ENCODE assay signal across 1 cellular context in genomic region chr18:74288730-74289129, GRCh38.
TF ChIP-seq lines count a peak whose summit lies in the region.

No MANE protein-coding gene starts in this region.

TF ChIP-seq in H1, 55 proteins besides CTCF, POLR2A, EP300 and RAD21:
- TF ChIP-seq CBX5 (IDR thresholded peaks at IDR 0.05; ENCODE audit: low read depth, low read length), result no peak
- no peak for TF ChIP-seq CHD2 (IDR thresholded peaks at IDR 0.05; ENCODE audit: low read length)
- TF ChIP-seq HDAC6 (IDR thresholded peaks at IDR 0.05; ENCODE audit: low read depth, low read length), result no peak
- no peak for TF ChIP-seq GTF2F1 (IDR thresholded peaks at IDR 0.05; ENCODE audit: borderline replicate concordance, low read depth, low read length)
- no peak for TF ChIP-seq KDM1A (IDR thresholded peaks at IDR 0.05; ENCODE audit: borderline replicate concordance, low read length)
- no peak for TF ChIP-seq YY1 (IDR thresholded peaks at IDR 0.05; ENCODE audit: low read depth, low read length)
- TF ChIP-seq ATF3 (IDR thresholded peaks at IDR 0.05; ENCODE audit: insufficient read depth, low read depth, low read length), result no peak
- TF ChIP-seq TAF1 (IDR thresholded peaks at IDR 0.05; ENCODE audit: low read depth, low read length), result no peak
- TF ChIP-seq SP4 (IDR thresholded peaks at IDR 0.05; ENCODE audit: low read length), result no peak
- TF ChIP-seq KDM4A (IDR thresholded peaks at IDR 0.05; ENCODE audit: low read depth, low read length, severe bottlenecking), result no peak
- TF ChIP-seq BRCA1 (IDR thresholded peaks at IDR 0.05; ENCODE audit: low read depth, low read length), result no peak
- TF ChIP-seq CHD1 (IDR thresholded peaks at IDR 0.05; ENCODE audit: low read depth, low read length), result no peak
- no peak for TF ChIP-seq POLR2AphosphoS5 (IDR thresholded peaks at IDR 0.05; ENCODE audit: low read depth, low read length)
- TF ChIP-seq CHD7 (IDR thresholded peaks at IDR 0.05; ENCODE audit: insufficient replicate concordance, low read length), result no peak
- TF ChIP-seq HDAC2 (IDR thresholded peaks at IDR 0.05; ENCODE audit: borderline replicate concordance in 1 of 2, low read depth in 2 of 2, low read length in 2 of 2), result no peak
- no peak for TF ChIP-seq MAFK (IDR thresholded peaks at IDR 0.05; ENCODE audit: low read depth, low read length)
TF ChIP-seq in H1: peak in this region for 0.
